ENCODE assay signal across 28 cellular contexts in the genomic region with DNA sequence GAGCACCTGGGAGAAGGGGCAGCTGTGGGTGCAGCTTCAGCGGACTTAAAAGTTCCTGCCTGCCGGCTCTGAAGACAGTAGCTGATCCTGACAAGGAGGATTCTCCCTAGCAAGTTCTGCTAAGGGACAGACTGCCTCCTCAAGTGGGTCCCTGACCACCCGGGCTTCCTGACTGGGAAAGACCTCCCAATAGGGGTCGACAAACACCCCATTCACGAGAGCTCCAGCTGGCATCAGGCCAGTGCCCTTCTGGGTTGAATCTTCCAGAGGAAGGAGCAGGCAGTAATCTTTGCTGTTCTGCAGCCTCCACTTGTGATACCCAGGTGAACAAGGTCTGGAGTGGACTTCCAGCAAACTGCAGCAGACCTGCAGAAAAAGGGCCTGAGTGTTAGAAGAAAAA.
"Had no signal": no experiment of that assay in that cellular context is flagged by ENCODE, and none has a peak within 500 bp of the region (broad histone marks: within the 10 kb centered on the region; RNA-seq: fewer than 3 reads in every experiment).

No MANE protein-coding gene starts in this region.

- H3K4me2 ChIP-seq: smooth muscle cell had no signal

- H3K27ac ChIP-seq: neutrophil, parathyroid adenoma, psoas muscle, right lobe of liver, skin epidermis, spleen, suprapubic skin, testis, tibial artery, transverse colon, upper lobe of right lung, vagina had no signal

- H3K36me3 ChIP-seq: neutrophil, right lobe of liver, spleen, suprapubic skin, tibial artery, transverse colon, upper lobe of right lung, vagina had no signal

- H3K27me3 ChIP-seq: neutrophil, right lobe of liver, spleen, suprapubic skin, testis, tibial artery, transverse colon, upper lobe of right lung, vagina had no signal

- H3K9me3 ChIP-seq: neutrophil, right lobe of liver, suprapubic skin, testis, tibial artery, transverse colon, upper lobe of right lung, vagina had no signal

- ATAC-seq: naive thymus-derived CD8-positive, alpha-beta T cell; natural killer cell treated with Interleukin-12 subunit alpha and Interleukin-12 subunit beta and Interleukin-15 and Interleukin-18, amount 100 ng/mL, for 72 hours; psoas muscle; right cardiac atrium; right lobe of liver; stimulated activated memory B cell treated with anti-CD40 and anti-IgM and Interleukin-4, amounts not matched to agents 10 μg/mL and 1 μg/mL and 100 μg/mL, for 72 hours; stimulated activated naive CD8-positive, alpha-beta T cell treated with anti-CD3 and anti-CD28 coated beads, Interleukin-15, amount 100 ng/mL, for 72 hours; stimulated activated naive CD8-positive, alpha-beta T cell treated with anti-CD3 and anti-CD28 coated beads, Interleukin-15, Interleukin-2, amounts not matched to agents 100 U/mL and 50 U/mL, for 24 hours; upper lobe of right lung had no signal

- H2AFZ ChIP-seq: parathyroid adenoma had no signal

- DNase-seq: naive thymus-derived CD8-positive, alpha-beta T cell; nephron progenitor cell; nucleus accumbens; psoas muscle; right lobe of liver; spleen; stimulated activated CD4-positive, alpha-beta T cell treated with anti-CD3 and anti-CD28 coated beads, Interleukin-12 subunit alpha, Interleukin-12 subunit beta, amount 100 ng/mL, for 4 hours; stimulated activated CD4-positive, alpha-beta T cell treated with anti-CD3 and anti-CD28 coated beads, Interleukin-1b, Interleukin-23, amount 100 ng/mL, for 48 hours; stimulated activated CD4-positive, alpha-beta T cell treated with anti-CD3 and anti-CD28 coated beads, Interleukin-4, amount 100 ng/mL, for 1 hour; stimulated activated CD4-positive, alpha-beta T cell treated with anti-CD3 and anti-CD28 coated beads, Interleukin-4, amount 100 ng/mL, for 4 hours; stimulated activated CD8-positive, alpha-beta memory T cell treated with anti-CD3 and anti-CD28 coated beads, Interleukin-4, amount 100 ng/mL, for 48 hours; stimulated activated naive CD4-positive, alpha-beta T cell; stimulated activated naive CD8-positive, alpha-beta T cell treated with anti-CD3 and anti-CD28 coated beads, Interleukin-15, amount 100 ng/mL, for 72 hours; stimulated activated naive CD8-positive, alpha-beta T cell treated with anti-CD3 and anti-CD28 coated beads, Interleukin-15, Interleukin-2, amounts not matched to agents 100 U/mL and 50 U/mL, for 24 hours; substantia nigra; testis; tibial artery; transverse colon; upper lobe of right lung had no signal

- H3K4me3 ChIP-seq: psoas muscle, right lobe of liver, skin epidermis, smooth muscle cell, spleen, suprapubic skin, testis, tibial artery, transverse colon, upper lobe of right lung, vagina had no signal

- H3K4me1 ChIP-seq: parathyroid adenoma, psoas muscle, spleen, suprapubic skin, testis, tibial artery, transverse colon, upper lobe of right lung, vagina had no signal

- H3K9ac ChIP-seq: parathyroid adenoma had no signal

- H3K79me2 ChIP-seq: parathyroid adenoma had no signal
